2 cellular contexts compared by ENCODE assay signal in the genomic region with DNA sequence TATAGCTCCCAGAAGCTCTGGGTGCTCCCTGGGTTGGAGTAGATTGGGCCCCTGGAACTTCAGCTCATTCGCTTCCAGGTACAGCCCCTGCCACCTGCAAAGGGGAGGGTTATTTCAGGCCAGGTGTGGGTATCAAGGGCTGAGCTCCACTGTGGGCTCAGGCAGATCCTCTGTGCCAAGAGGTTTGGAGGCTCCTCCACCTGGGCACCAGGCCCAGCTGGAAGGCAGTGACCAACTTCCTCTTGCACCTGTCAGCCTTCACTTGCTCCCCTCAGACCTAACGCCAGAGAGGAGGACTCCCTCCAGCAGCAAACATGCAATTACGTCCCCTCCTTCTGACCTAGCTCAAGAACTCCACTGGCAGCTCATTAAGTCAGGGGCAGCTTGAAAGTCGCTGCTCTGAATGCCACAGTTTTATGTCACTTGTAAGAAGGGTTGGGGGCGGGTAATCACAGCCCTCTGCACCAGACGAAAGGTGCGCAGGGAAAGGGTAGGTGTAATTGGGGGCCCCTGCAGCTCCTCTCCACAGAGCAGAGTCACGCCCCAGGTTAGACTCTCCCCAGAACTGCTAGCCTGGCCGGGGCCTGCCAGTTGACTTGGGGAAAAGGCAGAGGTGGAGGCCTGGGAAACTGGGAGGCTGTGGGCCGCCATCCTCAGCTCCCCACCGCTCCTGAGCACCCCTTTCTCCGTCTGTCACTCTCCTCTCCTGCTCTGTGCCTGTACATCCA.
TF ChIP-seq lines count a peak whose summit lies in the region.

No MANE protein-coding gene starts in this region.

TF ChIP-seq in Ishikawa, 13 proteins besides CTCF, POLR2A, EP300 and RAD21:
- TF ChIP-seq MAX (IDR thresholded peaks at IDR 0.05) (no peak), TCF12 (IDR thresholded peaks at IDR 0.05; ENCODE audit: low read depth) (peak; percentile 51; the same call in 1 of the 2 replicates), NFIC (IDR thresholded peaks at IDR 0.05) (0 out of 2 replicates have a peak, but pooled peaks have one; percentile 31)
TF ChIP-seq in Ishikawa: peak in this region for 2.

TF ChIP-seq in H1, 55 proteins besides CTCF, POLR2A, EP300 and RAD21:
- TF ChIP-seq SIX5 (IDR thresholded peaks at IDR 0.05; ENCODE audit: low read depth, low read length), result no peak
- no peak for TF ChIP-seq EGR1 (IDR thresholded peaks at IDR 0.05; ENCODE audit: borderline replicate concordance, low read depth, low read length)
- TF ChIP-seq KDM5A (IDR thresholded peaks at IDR 0.05; ENCODE audit: low read length), result no peak
